26 cellular contexts compared by ENCODE assay signal in the genomic region with DNA sequence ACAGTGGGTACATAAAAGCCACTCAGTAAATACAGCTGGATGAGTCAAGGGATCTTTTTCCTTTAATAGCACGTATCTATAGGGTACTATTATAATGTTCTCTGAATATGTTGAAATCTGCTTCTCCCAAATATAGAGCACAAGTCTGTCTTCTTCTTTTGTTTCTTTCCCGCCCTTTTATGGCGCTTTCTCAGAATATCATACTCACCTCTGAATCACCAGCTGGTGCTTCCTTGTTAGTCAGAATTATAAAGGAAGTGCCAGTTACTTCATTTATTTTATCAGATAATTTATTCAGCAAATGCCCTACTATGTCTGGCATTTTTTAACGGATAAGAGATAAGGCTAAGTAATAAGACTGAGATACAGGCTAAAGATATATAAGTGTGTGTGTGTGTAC.
"Had no signal": no experiment of that assay in that cellular context is flagged by ENCODE, and none has a peak within 500 bp of the region (broad histone marks: within the 10 kb centered on the region; RNA-seq: fewer than 3 reads in every experiment).

No MANE protein-coding gene starts in this region.

- H3K36me3 ChIP-seq: esophagus squamous epithelium, left ventricle myocardium inferior, neutrophil, right lobe of liver, transverse colon, WERI-Rb-1 had no signal

- H3K9me3 ChIP-seq: esophagus squamous epithelium, neutrophil, right lobe of liver, testis, transverse colon had no signal

- ATAC-seq: activated naive CD8-positive, alpha-beta T cell treated with anti-CD3 and anti-CD28 coated beads, Interleukin-2, amount 50 U/mL, for 24 hours; right lobe of liver had no signal

- H3K4me1 Mint-ChIP-seq: activated CD4-positive, alpha-beta T cell treated with anti-CD3 and anti-CD28 coated beads, Interleukin-2, amount 10 ng/mL, durations not matched to agents 24 days and 14 days; activated naive CD4-positive, alpha-beta T cell treated with anti-CD3 and anti-CD28 coated beads, Interleukin-2, amount 50 U/mL, for 24 hours; activated naive CD8-positive, alpha-beta T cell treated with anti-CD3 and anti-CD28 coated beads, Interleukin-2, amount 50 U/mL, for 24 hours; nephron progenitor cell had no signal

- H3K4me3 ChIP-seq: esophagus squamous epithelium, left ventricle myocardium inferior, lung, right lobe of liver, testis, transverse colon had no signal

- H3K9me3 Mint-ChIP-seq: activated CD4-positive, alpha-beta T cell treated with anti-CD3 and anti-CD28 coated beads, Interleukin-2, amount 10 ng/mL, durations not matched to agents 24 days and 14 days; activated naive CD4-positive, alpha-beta T cell treated with anti-CD3 and anti-CD28 coated beads, Interleukin-2, amount 50 U/mL, for 24 hours; activated T-helper 2 cell treated with anti-CD3 and anti-CD28 coated beads, Interferon-gamma antibody, Interleukin-2, Interleukin-4, amounts not matched to agents 10 μg/mL and 5 μg/mL and 100 μg/mL, durations not matched to agents 14 hours and 24 hours and 36 hours; T-helper 2 cell treated with Interferon-gamma antibody and Interleukin-4, amounts not matched to agents 5 μg/mL and 100 μg/mL, for 36 hours had no signal

- H3K27me3 ChIP-seq: esophagus squamous epithelium, neutrophil, right lobe of liver, testis, transverse colon had no signal

- H3K4me1 ChIP-seq: esophagus squamous epithelium, left ventricle myocardium inferior, right lobe of liver, testis, transverse colon had no signal

- H3K4me3 Mint-ChIP-seq: activated CD4-positive, alpha-beta memory T cell treated with anti-CD3 and anti-CD28 coated beads for 36 hours; activated CD4-positive, alpha-beta T cell treated with anti-CD3 and anti-CD28 coated beads, Interleukin-2, amount 10 ng/mL, durations not matched to agents 24 days and 14 days; activated naive CD4-positive, alpha-beta T cell treated with anti-CD3 and anti-CD28 coated beads, Interleukin-2, amount 50 U/mL, for 24 hours; activated naive CD8-positive, alpha-beta T cell treated with anti-CD3 and anti-CD28 coated beads, Interleukin-2, amount 50 U/mL, for 24 hours; activated T-cell treated with anti-CD3 and anti-CD28 coated beads, Interleukin-2, amount 50 U/mL, for 24 hours; nephron progenitor cell; T-helper 2 cell treated with Interferon-gamma antibody and Interleukin-4, amounts not matched to agents 5 μg/mL and 100 μg/mL, for 36 hours had no signal

- H3K36me3 Mint-ChIP-seq: activated CD4-positive, alpha-beta memory T cell treated with anti-CD3 and anti-CD28 coated beads for 36 hours; activated naive CD4-positive, alpha-beta T cell treated with anti-CD3 and anti-CD28 coated beads, Interleukin-2, amount 50 U/mL, for 24 hours had no signal

- H3K27ac Mint-ChIP-seq: activated CD4-positive, alpha-beta memory T cell treated with anti-CD3 and anti-CD28 coated beads for 36 hours; activated CD4-positive, alpha-beta T cell treated with anti-CD3 and anti-CD28 coated beads, Interleukin-2, amount 10 ng/mL, durations not matched to agents 24 days and 14 days; activated naive CD4-positive, alpha-beta T cell treated with anti-CD3 and anti-CD28 coated beads, Interleukin-2, amount 50 U/mL, for 24 hours; activated naive CD8-positive, alpha-beta T cell treated with anti-CD3 and anti-CD28 coated beads, Interleukin-2, amount 50 U/mL, for 24 hours; activated T-cell treated with anti-CD3 and anti-CD28 coated beads, Interleukin-2, amount 50 U/mL, for 24 hours; activated T-helper 2 cell treated with anti-CD3 and anti-CD28 coated beads, Interferon-gamma antibody, Interleukin-2, Interleukin-4, amounts not matched to agents 10 μg/mL and 5 μg/mL and 100 μg/mL, durations not matched to agents 14 hours and 24 hours and 36 hours; nephron progenitor cell; T-helper 2 cell treated with Interferon-gamma antibody and Interleukin-4, amounts not matched to agents 5 μg/mL and 100 μg/mL, for 36 hours had no signal

- DNase-seq: activated CD4-positive, alpha-beta memory T cell treated with anti-CD3 and anti-CD28 coated beads for 36 hours; activated CD4-positive, alpha-beta T cell treated with anti-CD3 and anti-CD28 coated beads, Interleukin-2, amount 10 ng/mL, durations not matched to agents 24 days and 14 days; activated CD4-positive, CD25-positive, alpha-beta regulatory T cell treated with anti-CD3 and anti-CD28 coated beads, Interleukin-2, amount 50 U/mL, for 72 hours; activated CD8-positive, alpha-beta memory T cell treated with anti-CD3 and anti-CD28 coated beads, Interleukin-2, amount 50 U/mL, for 4 hours; activated naive CD8-positive, alpha-beta T cell treated with anti-CD3 and anti-CD28 coated beads, Interleukin-2, amount 50 U/mL, for 24 hours; activated T-cell treated with anti-CD3 and anti-CD28 coated beads, Interleukin-2, amount 50 U/mL, for 24 hours; anterior cingulate cortex; dermis blood vessel endothelial cell; effector CD4-positive, alpha-beta T cell; esophagus squamous epithelium; foreskin melanocyte; left ventricle myocardium inferior; nephron progenitor cell; right lobe of liver; stimulated activated CD4-positive, alpha-beta T cell treated with anti-CD3 and anti-CD28 coated beads, Interleukin-2, amount 100 ng/mL, for 48 hours; stimulated activated naive CD4-positive, alpha-beta T cell treated with Interleukin-2 at 50 U/mL for 16 hours; T-helper 1 cell; testis; transverse colon; WERI-Rb-1 had no signal

- H3K27ac ChIP-seq: epithelial cell of prostate, esophagus squamous epithelium, left ventricle myocardium inferior, neutrophil, right lobe of liver, testis, transverse colon, WERI-Rb-1 had no signal

- H3K27me3 Mint-ChIP-seq: activated CD4-positive, alpha-beta memory T cell treated with anti-CD3 and anti-CD28 coated beads for 36 hours; activated CD4-positive, alpha-beta T cell treated with anti-CD3 and anti-CD28 coated beads, Interleukin-2, amount 10 ng/mL, durations not matched to agents 24 days and 14 days; activated naive CD8-positive, alpha-beta T cell treated with anti-CD3 and anti-CD28 coated beads, Interleukin-2, amount 50 U/mL, for 24 hours; activated T-cell treated with anti-CD3 and anti-CD28 coated beads, Interleukin-2, amount 50 U/mL, for 24 hours had no signal
